Comparison of ENCODE assay signal across 9 cellular contexts in genomic region chr17:43927101-43927935, GRCh38. TPM values are rescaled to one million over a fixed set of nuclear protein-coding genes. Genes with fewer than 3 reads are reported as not detected.
A peak's percentile ranks its signal among the peaks of the same experiment; 100 is the strongest.
DNase-seq lines count a peak whose midpoint lies in the region; ATAC-seq and TF ChIP-seq lines count a peak whose summit lies in the region.
"Had no signal": no experiment of that assay in that cellular context is flagged by ENCODE, and none has a peak within 500 bp of the region (broad histone marks: within the 10 kb centered on the region; RNA-seq: fewer than 3 reads in every experiment).

No MANE protein-coding gene starts in this region.

- H3K9me3 Mint-ChIP-seq in naive B cell: no peaks in the 10 kb centered on the region
- no peaks in the 10 kb centered on the region for H3K9me3 Mint-ChIP-seq in type B pancreatic cell

- H3K4me3 Mint-ChIP-seq in naive B cell: peak overlapping the region; percentile 72 to 88 (median 81)
- peak overlapping the region; percentile 81 for H3K4me3 Mint-ChIP-seq in type B pancreatic cell

- H3K27ac Mint-ChIP-seq in naive B cell: peak overlapping the region in 4 of 6 donors; percentile 24 to 76 (median 68)
- H3K27ac Mint-ChIP-seq in type B pancreatic cell: no peak overlapping the region

- ATAC-seq in naive B cell (ENCODE audit: low read depth in 2 of 2): no peak
- ATAC-seq in HG02973 (IDR thresholded peaks at IDR 0.05; ENCODE audit: unreplicated experiment): no peak

- peaks cover 34 to 76% (median 42%) of the 10 kb centered on the region in 3 donors for H3K27me3 Mint-ChIP-seq in naive B cell
- peaks cover 46% of the 10 kb centered on the region for H3K27me3 Mint-ChIP-seq in type B pancreatic cell

- DNase-seq in activated effector memory CD4-positive, alpha-beta T cell treated with anti-CD3 and anti-CD28 coated beads, Interleukin-2, amount 50 U/mL, for 16 hours: peak; percentile 62
- no peak for DNase-seq in activated effector memory CD4-positive, alpha-beta T cell treated with Interleukin-2 at 50 U/mL for 16 hours
- DNase-seq in ecto neural progenitor cell (ENCODE audit: low spot score) (peak; percentile 71), naive B cell (no peak), type B pancreatic cell (ENCODE audit: extremely low spot score, unreplicated experiment) (no peak), NOMO-1 treated with DMSO at 0.1 percent for 48 hours (lab: John Stamatoyannopoulos, UW; ENCODE audit: unreplicated experiment) (no peak), SIG-M5 (lab: John Stamatoyannopoulos, UW) (no peak)

- H3K36me3 Mint-ChIP-seq in naive B cell: peaks cover 0 to 6% of the 10 kb centered on the region in 2 donors
- no peaks in the 10 kb centered on the region for H3K36me3 Mint-ChIP-seq in type B pancreatic cell

- TF ChIP-seq CTCF in type B pancreatic cell (conservative IDR thresholded peaks at IDR 0.05): no peak

- H3K4me1 Mint-ChIP-seq in naive B cell: peaks cover 12 to 20% (median 13%) of the 10 kb centered on the region in 3 donors
- H3K4me1 Mint-ChIP-seq in type B pancreatic cell (ENCODE audit: unreplicated experiment): peaks cover 13% of the 10 kb centered on the region

RNA-seq across cellular contexts. Expression of gene PPY, which starts 15.0 kb away (rescaled TPM):
- not detected for polyA plus RNA-seq in naive B cell (ENCODE audit: low read depth in 6 of 6)
- total RNA-seq in type B pancreatic cell (ENCODE audit: low replicate concordance): 29.8 and 65.9 TPM in 2 replicates
- total RNA-seq: subcutaneous adipose tissue had no signal

RNA-seq across cellular contexts. Expression of gene MPP2, which starts 20.0 kb away (rescaled TPM):
- polyA plus RNA-seq in naive B cell (ENCODE audit: low read depth in 6 of 6): under 1 TPM in 1 of 6 donors, not detected in 5; 0.18 TPM
- 5.2 and 18.5 TPM in 2 replicates for total RNA-seq in type B pancreatic cell (ENCODE audit: low replicate concordance)

RNA-seq across cellular contexts. Expression of gene PYY, which starts 26.4 kb away (rescaled TPM):
- not detected for polyA plus RNA-seq in naive B cell (ENCODE audit: low read depth in 6 of 6)
- 2.3 and 3.5 TPM in 2 replicates for total RNA-seq in type B pancreatic cell (ENCODE audit: low replicate concordance)
- total RNA-seq: subcutaneous adipose tissue had no signal

Comparison
In these comparisons a context has a peak if more than half of its experiments do, and no peak if none do; other contexts are left out.
1. DNase-seq: peak in activated effector memory CD4-positive, alpha-beta T cell treated with anti-CD3 and anti-CD28 coated beads, Interleukin-2, amount 50 U/mL, for 16 hours (single experiment) and ecto neural progenitor cell (single experiment); none in activated effector memory CD4-positive, alpha-beta T cell treated with Interleukin-2 at 50 U/mL for 16 hours (single experiment), naive B cell (single experiment), type B pancreatic cell (single experiment), NOMO-1 treated with DMSO at 0.1 percent for 48 hours (single experiment) and SIG-M5 (single experiment).